Comparison of ENCODE assay signal across 1 cellular context in the genomic region with DNA sequence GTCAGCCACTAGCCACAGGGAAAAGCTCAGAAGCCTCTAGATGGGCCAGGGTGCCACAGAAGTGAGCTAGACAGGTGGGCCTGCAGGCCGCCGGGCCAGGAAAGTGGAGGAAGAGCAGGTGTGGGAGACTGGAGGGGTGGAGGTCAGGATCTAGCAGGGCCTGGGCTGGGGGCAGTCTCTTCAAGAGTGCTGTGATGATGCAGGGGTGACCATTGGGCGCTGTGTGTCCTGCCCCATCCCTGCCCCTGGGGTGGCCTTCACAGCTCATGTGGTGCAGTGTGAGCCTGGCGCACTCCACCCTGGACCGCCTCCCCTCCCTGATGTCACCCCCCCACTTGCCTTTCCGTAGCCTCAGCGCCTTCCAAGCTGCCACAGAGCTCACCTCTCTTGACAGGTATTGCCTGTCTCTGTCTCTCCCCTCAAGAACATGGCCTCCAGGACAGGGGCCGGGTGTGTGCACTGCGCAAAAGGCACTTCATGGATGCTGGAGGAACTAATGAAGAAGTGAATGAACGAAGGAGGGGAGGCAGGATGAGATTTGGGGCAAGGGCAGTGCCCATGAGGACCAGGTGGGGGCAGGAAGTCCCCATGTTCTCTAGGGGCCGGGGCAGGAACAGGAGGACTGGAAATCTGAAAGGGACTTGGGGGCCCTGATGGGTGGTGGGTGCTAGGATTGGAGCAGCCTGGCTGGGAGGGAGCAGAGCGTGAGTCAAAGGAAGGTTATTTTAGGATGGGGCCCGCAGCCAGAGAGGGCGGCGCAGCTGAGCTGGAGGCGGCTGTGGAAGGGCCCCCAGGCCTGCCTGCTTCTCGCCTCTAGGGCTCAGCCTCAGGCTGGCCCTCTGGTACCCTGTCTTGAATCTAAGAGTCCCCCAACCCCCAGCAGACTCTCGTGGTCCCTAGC.
TF ChIP-seq lines count a peak whose summit lies in the region.

No MANE protein-coding gene starts in this region.

TF ChIP-seq in HepG2, 621 proteins besides CTCF, POLR2A, EP300 and RAD21:
- TF ChIP-seq, protein P1, sequence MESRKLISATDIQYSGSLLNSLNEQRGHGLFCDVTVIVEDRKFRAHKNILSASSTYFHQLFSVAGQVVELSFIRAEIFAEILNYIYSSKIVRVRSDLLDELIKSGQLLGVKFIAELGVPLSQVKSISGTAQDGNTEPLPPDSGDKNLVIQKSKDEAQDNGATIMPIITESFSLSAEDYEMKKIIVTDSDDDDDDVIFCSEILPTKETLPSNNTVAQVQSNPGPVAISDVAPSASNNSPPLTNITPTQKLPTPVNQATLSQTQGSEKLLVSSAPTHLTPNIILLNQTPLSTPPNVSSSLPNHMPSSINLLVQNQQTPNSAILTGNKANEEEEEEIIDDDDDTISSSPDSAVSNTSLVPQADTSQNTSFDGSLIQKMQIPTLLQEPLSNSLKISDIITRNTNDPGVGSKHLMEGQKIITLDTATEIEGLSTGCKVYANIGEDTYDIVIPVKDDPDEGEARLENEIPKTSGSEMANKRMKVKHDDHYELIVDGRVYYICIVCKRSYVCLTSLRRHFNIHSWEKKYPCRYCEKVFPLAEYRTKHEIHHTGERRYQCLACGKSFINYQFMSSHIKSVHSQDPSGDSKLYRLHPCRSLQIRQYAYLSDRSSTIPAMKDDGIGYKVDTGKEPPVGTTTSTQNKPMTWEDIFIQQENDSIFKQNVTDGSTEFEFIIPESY (CRISPR knock-in tag; IDR thresholded peaks at IDR 0.05), result peak; percentile 83
- TF ChIP-seq STAT5B (CRISPR knock-in tag; IDR thresholded peaks at IDR 0.05) (no peak), CHCHD3 (CRISPR knock-in tag; IDR thresholded peaks at IDR 0.05) (no peak), NFE2 (CRISPR knock-in tag; IDR thresholded peaks at IDR 0.05) (no peak), TAF15 (IDR thresholded peaks at IDR 0.05; ENCODE audit: low read depth, low read length, poor library complexity, severe bottlenecking) (no peak)
